Comparison of ENCODE assay signal across 7 cellular contexts in genomic region chr11:65884716-65885092, GRCh38. TPM values are rescaled to one million over a fixed set of nuclear protein-coding genes. Genes with fewer than 3 reads are reported as not detected.
DNase-seq lines count a peak whose midpoint lies in the region; ATAC-seq, FAIRE-seq and TF ChIP-seq lines count a peak whose summit lies in the region.

No MANE protein-coding gene starts in this region.

- ATAC-seq in HG02610 (IDR thresholded peaks at IDR 0.05; ENCODE audit: unreplicated experiment) = no peak

- peaks cover 14% of the 10 kb centered on the region for H3K36me3 Mint-ChIP-seq in astrocyte (ENCODE audit: low read depth, unreplicated experiment)

- peak; percentile 100 for TF ChIP-seq CTCF in GM13976 (IDR thresholded peaks at IDR 0.05; ENCODE audit: borderline replicate concordance, control extremely low read depth, extremely low read depth, insufficient read depth, missing control alignments)
- TF ChIP-seq CTCF in astrocyte (IDR thresholded peaks at IDR 0.05; ENCODE audit: insufficient read depth, low read depth, low read length) = peak; percentile 89
- TF ChIP-seq CTCF in hepatocyte (IDR thresholded peaks at IDR 0.05; ENCODE audit: poor library complexity) = peak; percentile 99
- TF ChIP-seq CTCF in smooth muscle cell (IDR thresholded peaks at IDR 0.05; ENCODE audit: borderline replicate concordance, insufficient read depth, poor library complexity, severe bottlenecking) = peak; percentile 96

- H3K4me2 ChIP-seq in astrocyte (ENCODE audit: low read length) (no peak overlapping the region), hepatocyte (no peak overlapping the region), smooth muscle cell (no peak overlapping the region)

- H4K20me1 ChIP-seq in astrocyte (ENCODE audit: insufficient read depth, low read length) = peaks cover 41% of the 10 kb centered on the region
- no peaks in the 10 kb centered on the region for H4K20me1 ChIP-seq in hepatocyte (ENCODE audit: insufficient read depth, poor library complexity, severe bottlenecking)
- H4K20me1 ChIP-seq in smooth muscle cell (ENCODE audit: low read depth) = peaks cover 5% of the 10 kb centered on the region

- H3K9me3 ChIP-seq in astrocyte (ENCODE audit: insufficient read depth, low read depth, low read length) (no peaks in the 10 kb centered on the region), hepatocyte (ENCODE audit: low read depth) (no peaks in the 10 kb centered on the region), smooth muscle cell (replicated peaks; ENCODE audit: low read depth) (no peaks in the 10 kb centered on the region)

- peaks cover 36% of the 10 kb centered on the region for H3K79me2 ChIP-seq in astrocyte (ENCODE audit: insufficient read depth, low read length)
- H3K79me2 ChIP-seq in hepatocyte = peaks cover 24% of the 10 kb centered on the region
- peaks cover 17% of the 10 kb centered on the region for H3K79me2 ChIP-seq in smooth muscle cell (ENCODE audit: low read depth)

- in situ Hi-C loops in GM13976 (cut with MboI; ENCODE audit: low sequenced_read_pairs, unreplicated experiment) = loop anchor here (5.0 kb wide), 1 partner anchor 103 kb away; no protein-coding TSS in a partner anchor

- no peaks in the 10 kb centered on the region for H3K27me3 Mint-ChIP-seq in astrocyte (ENCODE audit: low read depth, unreplicated experiment)

- no peak overlapping the region for H3K27ac ChIP-seq in astrocyte (ENCODE audit: low read depth, low read length)
- H3K27ac ChIP-seq in hepatocyte = no peak overlapping the region
- no peak overlapping the region for H3K27ac ChIP-seq in smooth muscle cell (ENCODE audit: low read depth)

- H2AFZ ChIP-seq in astrocyte (ENCODE audit: low read depth, low read length) = no peak overlapping the region
- H2AFZ ChIP-seq in hepatocyte = no peak overlapping the region
- H2AFZ ChIP-seq in smooth muscle cell (ENCODE audit: low read depth) = no peak overlapping the region

- H3K4me1 ChIP-seq in astrocyte (ENCODE audit: insufficient read depth, low read length) = peaks cover 40% of the 10 kb centered on the region
- peaks cover 22% of the 10 kb centered on the region for H3K4me1 ChIP-seq in hepatocyte (ENCODE audit: insufficient read depth)
- peaks cover 11% of the 10 kb centered on the region for H3K4me1 ChIP-seq in smooth muscle cell (ENCODE audit: low read depth)

- no peak overlapping the region for H3K4me3 ChIP-seq in astrocyte (ENCODE audit: insufficient read depth, low read depth, low read length)
- no peak overlapping the region for H3K4me3 ChIP-seq in hepatocyte
- H3K4me3 ChIP-seq in smooth muscle cell = no peak overlapping the region

- H3K4me3 Mint-ChIP-seq in astrocyte (ENCODE audit: unreplicated experiment) = no peak overlapping the region

- H3K9me2 ChIP-seq in hepatocyte (replicated peaks; ENCODE audit: insufficient read depth) = no peaks in the 10 kb centered on the region

- H3F3A ChIP-seq in smooth muscle cell (ENCODE audit: low read depth) = peaks cover 12% of the 10 kb centered on the region

- H3K36me3 ChIP-seq in astrocyte (ENCODE audit: insufficient read depth, low read length) (peaks cover 14% of the 10 kb centered on the region), hepatocyte (replicated peaks; ENCODE audit: insufficient read depth, low read depth) (no peaks in the 10 kb centered on the region), smooth muscle cell (ENCODE audit: low read depth) (no peaks in the 10 kb centered on the region)

- H3K9ac ChIP-seq in astrocyte (ENCODE audit: low read length) (no peak overlapping the region), smooth muscle cell (ENCODE audit: low read depth) (no peak overlapping the region)

- peaks cover 16% of the 10 kb centered on the region for H3K4me1 Mint-ChIP-seq in astrocyte (ENCODE audit: low read depth, unreplicated experiment)

- no peaks in the 10 kb centered on the region for H3K9me3 Mint-ChIP-seq in astrocyte (ENCODE audit: unreplicated experiment)

- FAIRE-seq in astrocyte (lab: Jason Lieb, UNC) = no peak

- WGBS in hepatocyte (ENCODE audit: low lambda C conversion rate, missing lambda C conversion rate) = 27% methylated on average over 9 of the region's 9 CpGs
- 29% methylated on average over 9 of the region's 9 CpGs for WGBS in smooth muscle cell (ENCODE audit: low lambda C conversion rate)

- no peaks in the 10 kb centered on the region for H3K27me3 ChIP-seq in astrocyte (ENCODE audit: insufficient read depth, low read length)
- no peaks in the 10 kb centered on the region for H3K27me3 ChIP-seq in hepatocyte
- no peaks in the 10 kb centered on the region for H3K27me3 ChIP-seq in smooth muscle cell (ENCODE audit: low read depth)

- DNase-seq in GM13976 (ENCODE audit: low spot score) = peak; percentile 88
- peak; percentile 64 for DNase-seq in NCI-H1694 (lab: John Stamatoyannopoulos, UW)
- peak; percentile 81 for DNase-seq in T-helper 9 cell
- no peak for DNase-seq in astrocyte (ENCODE audit: low read depth)
- peak; percentile 85 for DNase-seq in hepatocyte (ENCODE audit: low spot score)
- DNase-seq in smooth muscle cell (lab: John Stamatoyannopoulos, UW; ENCODE audit: unreplicated experiment) = peak; percentile 40

- peak overlapping the region; percentile 27 for H3K27ac Mint-ChIP-seq in astrocyte (ENCODE audit: unreplicated experiment)

RNA-seq across cellular contexts. Expression of gene FIBP, which starts 3.6 kb away (rescaled TPM):
- total RNA-seq in astrocyte (67.4 and 68.7 TPM in 2 replicates), hepatocyte (72.6 and 74.9 TPM in 2 replicates), smooth muscle cell (109 and 118 TPM in 2 replicates)
- polyA plus RNA-seq in hepatocyte (93.6 and 101 TPM in 2 replicates), smooth muscle cell (111 and 114 TPM in 2 replicates)

RNA-seq across cellular contexts. Expression of gene CTSW, which starts 5.1 kb away (rescaled TPM):
- total RNA-seq in astrocyte (not detected in 2 replicates), hepatocyte (not detected in 2 replicates), smooth muscle cell (not detected in 2 replicates)
- polyA plus RNA-seq in hepatocyte (0.15 and 0.56 TPM in 2 replicates), smooth muscle cell (0.52 TPM in 1 of 2 replicates, not detected in the other)

RNA-seq across cellular contexts. Expression of gene CCDC85B, which starts 5.8 kb away (rescaled TPM):
- 29.9 and 31.4 TPM in 2 replicates for total RNA-seq in astrocyte
- 15.1 and 21.5 TPM in 2 replicates for total RNA-seq in hepatocyte
- polyA plus RNA-seq in hepatocyte = 38.2 and 41.6 TPM in 2 replicates
- 15.7 and 19.5 TPM in 2 replicates for total RNA-seq in smooth muscle cell
- 55.7 and 80.4 TPM in 2 replicates for polyA plus RNA-seq in smooth muscle cell

RNA-seq across cellular contexts. Expression of gene EFEMP2, which starts 12.1 kb away (rescaled TPM):
- 97.3 and 119 TPM in 2 replicates for total RNA-seq in astrocyte
- total RNA-seq in hepatocyte = 65.2 and 69.7 TPM in 2 replicates
- polyA plus RNA-seq in hepatocyte = 197 and 230 TPM in 2 replicates
- 99.7 and 103 TPM in 2 replicates for total RNA-seq in smooth muscle cell
- polyA plus RNA-seq in smooth muscle cell = 328 and 362 TPM in 2 replicates

RNA-seq across cellular contexts. Expression of gene FOSL1, which starts 15.5 kb away (rescaled TPM):
- total RNA-seq in astrocyte = 24.5 and 37.9 TPM in 2 replicates
- 4.5 and 4.7 TPM in 2 replicates for total RNA-seq in hepatocyte
- 16.5 and 20.1 TPM in 2 replicates for polyA plus RNA-seq in hepatocyte
- 12.5 and 15.8 TPM in 2 replicates for total RNA-seq in smooth muscle cell
- 26.1 and 49.8 TPM in 2 replicates for polyA plus RNA-seq in smooth muscle cell
